Comparison of ENCODE assay signal across 1 cellular context in the genomic region with DNA sequence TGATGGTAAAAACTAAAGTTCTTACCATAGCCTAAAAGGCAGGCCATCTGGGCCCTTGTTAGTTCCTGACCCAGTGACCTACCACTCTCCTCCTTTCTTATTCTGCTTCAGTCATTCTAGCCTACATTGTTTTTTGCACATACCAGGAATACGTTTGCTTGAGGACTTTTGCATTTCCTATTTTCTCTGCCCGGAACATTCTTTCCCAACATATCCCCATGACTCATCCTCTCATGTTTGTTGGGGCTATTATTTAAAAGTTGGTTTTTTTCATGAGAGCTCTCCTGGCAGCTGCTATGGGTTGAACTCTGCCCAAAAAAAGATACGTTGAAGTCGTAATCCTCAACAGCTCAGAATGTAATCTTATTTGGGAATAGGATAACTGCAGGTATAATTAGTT.
A peak's percentile ranks its signal among the peaks of the same experiment; 100 is the strongest.
TF ChIP-seq lines count a peak whose summit lies in the region.

No MANE protein-coding gene starts in this region.

TF ChIP-seq in GM23338, 12 proteins besides CTCF, POLR2A, EP300 and RAD21 (continued from another document):
- TF ChIP-seq, protein P1, sequence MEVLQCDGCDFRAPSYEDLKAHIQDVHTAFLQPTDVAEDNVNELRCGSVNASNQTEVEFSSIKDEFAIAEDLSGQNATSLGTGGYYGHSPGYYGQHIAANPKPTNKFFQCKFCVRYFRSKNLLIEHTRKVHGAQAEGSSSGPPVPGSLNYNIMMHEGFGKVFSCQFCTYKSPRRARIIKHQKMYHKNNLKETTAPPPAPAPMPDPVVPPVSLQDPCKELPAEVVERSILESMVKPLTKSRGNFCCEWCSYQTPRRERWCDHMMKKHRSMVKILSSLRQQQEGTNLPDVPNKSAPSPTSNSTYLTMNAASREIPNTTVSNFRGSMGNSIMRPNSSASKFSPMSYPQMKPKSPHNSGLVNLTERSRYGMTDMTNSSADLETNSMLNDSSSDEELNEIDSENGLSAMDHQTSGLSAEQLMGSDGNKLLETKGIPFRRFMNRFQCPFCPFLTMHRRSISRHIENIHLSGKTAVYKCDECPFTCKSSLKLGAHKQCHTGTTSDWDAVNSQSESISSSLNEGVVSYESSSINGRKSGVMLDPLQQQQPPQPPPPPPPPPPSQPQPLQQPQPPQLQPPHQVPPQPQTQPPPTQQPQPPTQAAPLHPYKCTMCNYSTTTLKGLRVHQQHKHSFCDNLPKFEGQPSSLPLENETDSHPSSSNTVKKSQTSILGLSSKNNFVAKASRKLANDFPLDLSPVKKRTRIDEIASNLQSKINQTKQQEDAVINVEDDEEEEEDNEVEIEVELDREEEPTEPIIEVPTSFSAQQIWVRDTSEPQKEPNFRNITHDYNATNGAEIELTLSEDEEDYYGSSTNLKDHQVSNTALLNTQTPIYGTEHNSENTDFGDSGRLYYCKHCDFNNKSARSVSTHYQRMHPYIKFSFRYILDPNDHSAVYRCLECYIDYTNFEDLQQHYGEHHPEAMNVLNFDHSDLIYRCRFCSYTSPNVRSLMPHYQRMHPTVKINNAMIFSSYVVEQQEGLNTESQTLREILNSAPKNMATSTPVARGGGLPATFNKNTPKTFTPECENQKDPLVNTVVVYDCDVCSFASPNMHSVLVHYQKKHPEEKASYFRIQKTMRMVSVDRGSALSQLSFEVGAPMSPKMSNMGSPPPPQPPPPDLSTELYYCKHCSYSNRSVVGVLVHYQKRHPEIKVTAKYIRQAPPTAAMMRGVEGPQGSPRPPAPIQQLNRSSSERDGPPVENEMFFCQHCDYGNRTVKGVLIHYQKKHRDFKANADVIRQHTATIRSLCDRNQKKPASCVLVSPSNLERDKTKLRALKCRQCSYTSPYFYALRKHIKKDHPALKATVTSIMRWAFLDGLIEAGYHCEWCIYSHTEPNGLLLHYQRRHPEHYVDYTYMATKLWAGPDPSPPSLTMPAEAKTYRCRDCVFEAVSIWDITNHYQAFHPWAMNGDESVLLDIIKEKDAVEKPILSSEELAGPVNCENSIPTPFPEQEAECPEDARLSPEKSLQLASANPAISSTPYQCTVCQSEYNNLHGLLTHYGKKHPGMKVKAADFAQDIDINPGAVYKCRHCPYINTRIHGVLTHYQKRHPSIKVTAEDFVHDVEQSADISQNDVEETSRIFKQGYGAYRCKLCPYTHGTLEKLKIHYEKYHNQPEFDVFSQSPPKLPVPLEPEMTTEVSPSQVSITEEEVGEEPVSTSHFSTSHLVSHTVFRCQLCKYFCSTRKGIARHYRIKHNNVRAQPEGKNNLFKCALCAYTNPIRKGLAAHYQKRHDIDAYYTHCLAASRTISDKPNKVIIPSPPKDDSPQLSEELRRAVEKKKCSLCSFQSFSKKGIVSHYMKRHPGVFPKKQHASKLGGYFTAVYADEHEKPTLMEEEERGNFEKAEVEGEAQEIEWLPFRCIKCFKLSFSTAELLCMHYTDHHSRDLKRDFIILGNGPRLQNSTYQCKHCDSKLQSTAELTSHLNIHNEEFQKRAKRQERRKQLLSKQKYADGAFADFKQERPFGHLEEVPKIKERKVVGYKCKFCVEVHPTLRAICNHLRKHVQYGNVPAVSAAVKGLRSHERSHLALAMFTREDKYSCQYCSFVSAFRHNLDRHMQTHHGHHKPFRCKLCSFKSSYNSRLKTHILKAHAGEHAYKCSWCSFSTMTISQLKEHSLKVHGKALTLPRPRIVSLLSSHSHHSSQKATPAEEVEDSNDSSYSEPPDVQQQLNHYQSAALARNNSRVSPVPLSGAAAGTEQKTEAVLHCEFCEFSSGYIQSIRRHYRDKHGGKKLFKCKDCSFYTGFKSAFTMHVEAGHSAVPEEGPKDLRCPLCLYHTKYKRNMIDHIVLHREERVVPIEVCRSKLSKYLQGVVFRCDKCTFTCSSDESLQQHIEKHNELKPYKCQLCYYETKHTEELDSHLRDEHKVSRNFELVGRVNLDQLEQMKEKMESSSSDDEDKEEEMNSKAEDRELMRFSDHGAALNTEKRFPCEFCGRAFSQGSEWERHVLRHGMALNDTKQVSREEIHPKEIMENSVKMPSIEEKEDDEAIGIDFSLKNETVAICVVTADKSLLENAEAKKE (CRISPR knock-in tag; IDR thresholded peaks at IDR 0.05) = no peak
- peak; percentile 17; the same call in 1 of the 2 replicates for TF ChIP-seq NANOG (IDR thresholded peaks at IDR 0.05; ENCODE audit: borderline replicate concordance)
